Comparison of ENCODE assay signal across 19 cellular contexts in the genomic region with DNA sequence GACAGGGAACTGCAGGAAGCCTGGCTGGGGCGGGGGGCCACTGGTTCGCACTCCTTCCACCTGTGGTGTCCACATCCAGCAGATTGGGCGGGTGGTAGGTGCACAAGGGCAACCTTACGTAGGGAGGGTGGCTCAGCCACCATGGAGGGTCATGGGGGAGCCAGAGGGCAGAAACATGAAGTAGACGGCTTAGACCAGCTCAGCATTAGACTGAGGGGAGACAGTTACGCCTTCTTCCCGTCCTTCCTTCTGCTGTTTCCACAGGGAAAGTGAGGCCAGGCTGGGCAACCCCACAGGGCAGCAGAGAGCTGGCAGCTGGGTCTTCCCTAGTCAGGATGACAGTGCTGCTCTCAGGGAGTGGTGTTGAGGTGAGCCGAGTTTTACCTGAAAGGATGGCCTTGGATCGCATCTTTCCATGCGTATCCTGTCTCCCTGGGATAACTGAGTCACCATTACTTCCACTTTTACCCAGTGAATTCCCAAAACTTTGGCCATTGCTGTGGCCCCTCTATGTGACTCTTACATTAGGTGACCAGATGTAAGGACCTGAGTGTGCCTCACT.
DNase-seq lines count a peak whose midpoint lies in the region; ATAC-seq, FAIRE-seq and TF ChIP-seq lines count a peak whose summit lies in the region.
"Had no signal": no experiment of that assay in that cellular context is flagged by ENCODE, and none has a peak within 500 bp of the region (broad histone marks: within the 10 kb centered on the region; RNA-seq: fewer than 3 reads in every experiment).

No MANE protein-coding gene starts in this region.

- no peak overlapping the region for H3K18ac ChIP-seq in H1 (ENCODE audit: extremely low read depth, low read length)
- H3K18ac ChIP-seq in neuronal stem cell (ENCODE audit: low read length): peak overlapping the region; percentile 29

- H3K27ac ChIP-seq in H1 (ENCODE audit: low read depth, low read length) (no peak overlapping the region), neuronal stem cell (replicated peaks; ENCODE audit: low read length) (no peak overlapping the region)

- H4K91ac ChIP-seq in H1 (replicated peaks; ENCODE audit: insufficient read length, low read length) (no peak overlapping the region), neuronal stem cell (ENCODE audit: low read depth, low read length, poor library complexity) (no peak overlapping the region)

- no peak for TF ChIP-seq CTCF in H1 (IDR thresholded peaks at IDR 0.05; ENCODE audit: control extremely low read depth in 1 of 3, insufficient read depth in 1 of 3, low read depth in 1 of 3, low read length in 3 of 3)

- TF ChIP-seq EP300 in H1 (IDR thresholded peaks at IDR 0.05; ENCODE audit: borderline replicate concordance in 1 of 2, low read depth in 2 of 2, low read length in 2 of 2): no peak

- no peak overlapping the region for H3K27ac Mint-ChIP-seq in activated CD8-positive, alpha-beta T cell treated with anti-CD3 and anti-CD28 coated beads, Interleukin-2, amount 10 ng/mL, durations not matched to agents 7 days and 5 days
- H3K27ac Mint-ChIP-seq: CD4-positive, CD25-positive, alpha-beta regulatory T cell; CD8-positive, alpha-beta memory T cell; GM23338 had no signal

- no peak for ATAC-seq in activated CD8-positive, alpha-beta T cell treated with anti-CD3 and anti-CD28 coated beads, Interleukin-2, amount 10 ng/mL, durations not matched to agents 7 days and 5 days
- ATAC-seq in stimulated activated naive CD8-positive, alpha-beta T cell treated with anti-CD3 and anti-CD28 coated beads, Interleukin-15, Interleukin-2, amounts not matched to agents 100 U/mL and 50 U/mL, for 24 hours: no peak
- no peak for ATAC-seq in HG02623 (IDR thresholded peaks at IDR 0.05; ENCODE audit: unreplicated experiment)
- ATAC-seq: GM23338 had no signal

- WGBS in H1 (ENCODE audit: extremely low coverage in 1 of 2, insufficient coverage in 1 of 2, insufficient read length in 1 of 2, insufficient replicate concordance in 2 of 2, low coverage in 1 of 2, low lambda C conversion rate in 2 of 2, missing lambda C conversion rate in 1 of 2), 2 experiments: 85% methylated on average over 9 of the region's 10 CpGs; no CpG with 5 or more reads in 1 of the 2 experiments
- no CpG with 5 or more reads among the region's 10 CpGs for WGBS in neuronal stem cell (ENCODE audit: extremely low coverage in 2 of 2, insufficient read length in 2 of 2, insufficient replicate concordance in 1 of 2), 2 donors

- H2BK120ac ChIP-seq in H1 (replicated peaks; ENCODE audit: low read depth, low read length) (no peak overlapping the region), neuronal stem cell (ENCODE audit: low read depth, low read length) (no peak overlapping the region)

- H3K23ac ChIP-seq in H1 (ENCODE audit: insufficient read length) (no peak overlapping the region), neuronal stem cell (ENCODE audit: low read depth, low read length, poor library complexity) (no peak overlapping the region)

- H3K4me1 ChIP-seq in H1 (replicated peaks in 1 of 4; ENCODE audit: control insufficient read depth in 3 of 4, insufficient read depth in 4 of 4, low read length in 3 of 4) (peaks cover 0 to 3% (median 0%) of the 10 kb centered on the region in 4 experiments; a peak in 2 of 7 replicates), neuronal stem cell (ENCODE audit: control insufficient read depth in 2 of 2, insufficient read depth in 1 of 2, low read depth in 1 of 2, low read length in 2 of 2) (no peaks in the 10 kb centered on the region)
- H3K4me1 ChIP-seq: BE2C had no signal

- H4K8ac ChIP-seq in H1 (ENCODE audit: extremely low read depth, insufficient read depth, low read length) (no peak overlapping the region), neuronal stem cell (ENCODE audit: low read depth, low read length) (peak overlapping the region; percentile 0)

- H3K79me2 ChIP-seq in H1 (ENCODE audit: control insufficient read depth in 1 of 2, insufficient read depth in 2 of 2, low read length in 2 of 2): no peaks in the 10 kb centered on the region

- no peak overlapping the region for H2BK20ac ChIP-seq in H1 (ENCODE audit: low read length)

- H2AK5ac ChIP-seq in H1 (ENCODE audit: low read depth, low read length): no peak overlapping the region
- H2AK5ac ChIP-seq in neuronal stem cell (ENCODE audit: low read depth, low read length): no peak overlapping the region

- no peaks in the 10 kb centered on the region for H3K36me3 Mint-ChIP-seq in activated CD8-positive, alpha-beta T cell treated with anti-CD3 and anti-CD28 coated beads, Interleukin-2, amount 10 ng/mL, durations not matched to agents 7 days and 5 days (ENCODE audit: low read depth)
- H3K36me3 Mint-ChIP-seq: CD4-positive, CD25-positive, alpha-beta regulatory T cell; CD8-positive, alpha-beta memory T cell had no signal

- no peak overlapping the region for H3K4me3 Mint-ChIP-seq in activated CD8-positive, alpha-beta T cell treated with anti-CD3 and anti-CD28 coated beads, Interleukin-2, amount 10 ng/mL, durations not matched to agents 7 days and 5 days
- H3K4me3 Mint-ChIP-seq: CD4-positive, CD25-positive, alpha-beta regulatory T cell; CD8-positive, alpha-beta memory T cell; GM23338 had no signal

- H2AFZ ChIP-seq in H1 (ENCODE audit: low read length) (no peak overlapping the region), neuronal stem cell (ENCODE audit: low read length) (no peak overlapping the region)
- H2AFZ ChIP-seq: GM23338 had no signal

- no peak overlapping the region for H2BK5ac ChIP-seq in H1 (ENCODE audit: low read depth, low read length)
- H2BK5ac ChIP-seq in neuronal stem cell (ENCODE audit: low read length): no peak overlapping the region

- no peaks in the 10 kb centered on the region for H4K20me1 ChIP-seq in H1 (replicated peaks in 1 of 2; ENCODE audit: control insufficient read depth in 1 of 2, insufficient read depth in 2 of 2, low read length in 2 of 2)

- CTCF ChIA-PET in H1 (lab: Charles Lee; ENCODE audit: partially characterized antibody): interaction anchor here (0.9 to 7.4 kb wide), 12 partner anchors 10 to 434 kb away, joined by 3 to 80 read pairs (median 6); no protein-coding TSS in a partner anchor
- CTCF ChIA-PET in activated CD8-positive, alpha-beta T cell treated with anti-CD3 and anti-CD28 coated beads, Interleukin-2, amount 10 ng/mL, durations not matched to agents 7 days and 5 days (lab: Charles Lee): interaction anchor here (1.4 kb wide), 1 partner anchor 11 kb away, joined by 3 read pairs; no protein-coding TSS in a partner anchor

- no peak overlapping the region for H4K5ac ChIP-seq in H1 (ENCODE audit: insufficient read length, low read depth, low read length)

- H3K4ac ChIP-seq in H1 (replicated peaks; ENCODE audit: insufficient read length, low read depth, low read length) (no peak overlapping the region), neuronal stem cell (ENCODE audit: low read length) (no peak overlapping the region)

- H3K9me3 ChIP-seq in H1 (ENCODE audit: insufficient read depth in 2 of 2, low read depth in 1 of 2, low read length in 1 of 2): no peaks in the 10 kb centered on the region
- H3K9me3 ChIP-seq in neuronal stem cell (replicated peaks in 1 of 2; ENCODE audit: control insufficient read depth in 2 of 2, insufficient read depth in 1 of 2, low read depth in 1 of 2, low read length in 2 of 2): no peaks in the 10 kb centered on the region
- H3K9me3 ChIP-seq: BE2C had no signal

- H3K9me3 Mint-ChIP-seq in activated CD8-positive, alpha-beta T cell treated with anti-CD3 and anti-CD28 coated beads, Interleukin-2, amount 10 ng/mL, durations not matched to agents 7 days and 5 days (ENCODE audit: insufficient read depth): no peaks in the 10 kb centered on the region
- H3K9me3 Mint-ChIP-seq: CD4-positive, CD25-positive, alpha-beta regulatory T cell; GM23338 had no signal

- peaks cover 2% of the 10 kb centered on the region for H3K4me1 Mint-ChIP-seq in activated CD8-positive, alpha-beta T cell treated with anti-CD3 and anti-CD28 coated beads, Interleukin-2, amount 10 ng/mL, durations not matched to agents 7 days and 5 days (ENCODE audit: low read depth)

- no peak for TF ChIP-seq POLR2A in H1 (IDR thresholded peaks at IDR 0.05; ENCODE audit: control extremely low read depth in 1 of 2, low read depth in 2 of 2, low read length in 2 of 2)

- H3K36me3 ChIP-seq in H1 (ENCODE audit: control insufficient read depth in 2 of 4, insufficient read depth in 4 of 4, low read length in 3 of 4): no peaks in the 10 kb centered on the region
- no peaks in the 10 kb centered on the region for H3K36me3 ChIP-seq in neuronal stem cell (replicated peaks in 1 of 2; ENCODE audit: control insufficient read depth in 2 of 2, insufficient read depth in 2 of 2, low read length in 2 of 2)
- H3K36me3 ChIP-seq: BE2C had no signal

- DNase-seq in HTR-8/SVneo (ENCODE audit: insufficient read length, low spot score) (no peak), H1 (ENCODE audit: low read depth in 1 of 2, low spot score in 2 of 2) (no peak), neuronal stem cell (ENCODE audit: low spot score) (no peak)
- no peak for DNase-seq in activated CD8-positive, alpha-beta T cell treated with anti-CD3 and anti-CD28 coated beads, Interleukin-2, amount 10 ng/mL, durations not matched to agents 7 days and 5 days
- no peak for DNase-seq in stimulated activated naive CD8-positive, alpha-beta T cell treated with anti-CD3 and anti-CD28 coated beads, Interleukin-15, Interleukin-2, amounts not matched to agents 100 U/mL and 50 U/mL, for 24 hours
- DNase-seq: ACHN; BE2C; C1 segment of cervical spinal cord; CD4-positive, CD25-positive, alpha-beta regulatory T cell; CD8-positive, alpha-beta memory T cell; COR-L47; H7 had no signal

- H3K79me1 ChIP-seq in H1 (ENCODE audit: low read depth, low read length) (no peaks in the 10 kb centered on the region), neuronal stem cell (ENCODE audit: low read depth, low read length) (no peaks in the 10 kb centered on the region)

- no peak overlapping the region for H3K4me3 ChIP-seq in H1 (ENCODE audit: extremely low read depth in 1 of 4, insufficient read depth in 2 of 4, low read depth in 3 of 4, low read length in 4 of 4)
- H3K4me3 ChIP-seq in neuronal stem cell (ENCODE audit: low read length in 2 of 2): peak overlapping the region in 1 of 2 donors; percentile 14
- H3K4me3 ChIP-seq: GM23338 had no signal

- FAIRE-seq in HTR-8/SVneo (lab: Jason Lieb, UNC): peak; percentile 4
- no peak for FAIRE-seq in H1 (lab: Jason Lieb, UNC)
- FAIRE-seq: A204.1, D721Med, G401.6, GM12892, GM18507 had no signal

- no peak overlapping the region for H3K9ac ChIP-seq in H1 (replicated peaks in 1 of 4; ENCODE audit: extremely low read depth in 1 of 4, low read depth in 3 of 4, low read length in 3 of 4)
- peak overlapping the region; percentile 74 for H3K9ac ChIP-seq in neuronal stem cell (ENCODE audit: low read depth, low read length, poor library complexity)

- H3K23me2 ChIP-seq in H1 (ENCODE audit: low read depth, low read length): no peaks in the 10 kb centered on the region

- H3K14ac ChIP-seq in H1 (ENCODE audit: insufficient read length): no peak overlapping the region
- no peak overlapping the region for H3K14ac ChIP-seq in neuronal stem cell (ENCODE audit: low read length)

- POLR2A ChIA-PET in H1 (lab: Charles Lee; ENCODE audit: partially characterized antibody): no interaction called here
- POLR2A ChIA-PET in activated CD8-positive, alpha-beta T cell treated with anti-CD3 and anti-CD28 coated beads, Interleukin-2, amount 10 ng/mL, durations not matched to agents 7 days and 5 days (lab: Charles Lee): no interaction called here

- H3K27me3 ChIP-seq in H1 (replicated peaks in 1 of 4; ENCODE audit: control insufficient read depth in 3 of 4, extremely low read depth in 1 of 4, insufficient read depth in 3 of 4, low read length in 3 of 4) (no peaks in the 10 kb centered on the region; a peak in 1 of 7 replicates), neuronal stem cell (ENCODE audit: control insufficient read depth in 3 of 3, insufficient read depth in 3 of 3, low read depth in 1 of 3, low read length in 3 of 3) (peaks cover 0 to 10% (median 0%) of the 10 kb centered on the region in 3 experiments)

- TF ChIP-seq RAD21 in H1 (IDR thresholded peaks at IDR 0.05 in 1 of 2, conservative IDR thresholded peaks at IDR 0.05 in 1 of 2; ENCODE audit: low read depth in 2 of 2, low read length in 2 of 2): no peak

- H3K4me2 ChIP-seq in H1 (ENCODE audit: insufficient read depth in 1 of 2, low read depth in 2 of 2, low read length in 2 of 2) (no peak overlapping the region), neuronal stem cell (ENCODE audit: insufficient read depth, low read length, poor library complexity, severe bottlenecking) (no peak overlapping the region)
- H3K4me2 ChIP-seq: GM23338 had no signal

- H2BK15ac ChIP-seq in H1 (ENCODE audit: low read length): no peak overlapping the region
- no peak overlapping the region for H2BK15ac ChIP-seq in neuronal stem cell (ENCODE audit: low read length)

- H3K56ac ChIP-seq in H1 (replicated peaks; ENCODE audit: insufficient read length, low read depth, low read length): no peak overlapping the region

- H2BK12ac ChIP-seq in H1 (ENCODE audit: low read depth, low read length): peak overlapping the region; percentile 35; the same call in 1 of the 2 replicates
- no peak overlapping the region for H2BK12ac ChIP-seq in neuronal stem cell (ENCODE audit: low read length)

- H3K27me3 Mint-ChIP-seq in activated CD8-positive, alpha-beta T cell treated with anti-CD3 and anti-CD28 coated beads, Interleukin-2, amount 10 ng/mL, durations not matched to agents 7 days and 5 days (ENCODE audit: low read depth): peaks cover 11% of the 10 kb centered on the region
